8 cellular contexts compared by ENCODE assay signal in the genomic region with DNA sequence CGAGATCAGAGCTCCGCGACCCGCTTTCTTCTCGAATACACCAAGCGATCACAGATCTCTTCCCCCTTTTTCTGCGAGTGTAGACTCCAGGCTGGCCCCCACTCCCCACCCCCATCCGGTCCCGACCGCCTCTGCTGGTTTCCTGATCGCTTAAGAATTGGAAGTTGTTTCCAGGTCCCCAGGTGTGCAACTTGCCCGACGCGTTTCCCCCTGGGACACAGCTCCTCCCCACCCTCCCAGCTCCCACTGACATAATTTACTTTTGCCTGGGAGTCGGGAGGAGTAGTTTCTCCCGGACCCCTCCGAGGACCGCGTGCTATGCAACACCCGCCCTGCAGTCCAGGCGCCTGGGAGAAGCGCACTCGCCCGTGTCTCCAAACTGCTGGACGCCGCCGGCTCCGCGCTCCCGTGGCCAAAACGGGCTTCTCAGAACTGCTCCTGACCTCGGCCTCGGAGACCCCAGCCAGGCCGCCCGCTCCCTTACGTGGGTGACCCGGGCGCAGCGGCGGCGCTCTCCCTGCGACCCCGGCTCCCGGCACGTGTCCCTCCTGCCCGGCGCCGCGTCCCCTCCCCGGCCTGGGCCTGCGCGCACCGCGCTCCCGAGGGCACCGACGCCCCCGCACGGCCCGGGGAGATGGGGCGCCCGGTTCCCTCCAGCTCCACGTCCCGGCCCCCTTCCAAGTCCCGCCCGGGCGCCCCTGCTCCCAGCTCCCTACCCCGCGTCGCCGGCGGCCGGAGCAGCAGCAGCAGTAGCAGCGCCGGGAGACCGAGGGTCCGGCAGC. TPM values are rescaled to one million over a fixed set of nuclear protein-coding genes. Genes with fewer than 3 reads are reported as not detected.
DNase-seq lines count a peak whose midpoint lies in the region; ATAC-seq and TF ChIP-seq lines count a peak whose summit lies in the region.

No MANE protein-coding gene starts in this region.

- no peak for DNase-seq in AG09309 (ENCODE audit: low read depth)
- DNase-seq in T-helper 2 cell, result peak in 4 of 5 experiments; percentile 9 to 58 (median 20)
- peak; percentile 57 to 67 (median 65) for DNase-seq in body of pancreas
- DNase-seq in immature natural killer cell, result peak; percentile 19 to 27 (median 24)
- peak in 2 of 3 donors; percentile 38 to 46 for DNase-seq in stimulated activated CD4-positive, alpha-beta T cell treated with anti-CD3 and anti-CD28 coated beads, Interleukin-12 subunit alpha, Interleukin-12 subunit beta, amount 100 ng/mL, for 48 hours (ENCODE audit: low read depth in 2 of 3, low spot score in 1 of 3)
- DNase-seq in COR-L47 (lab: John Stamatoyannopoulos, UW), result no peak

- TF ChIP-seq CTCF in AG09309 (IDR thresholded peaks at IDR 0.05; ENCODE audit: control insufficient read depth, insufficient read depth, low read depth, low read length, missing control alignments), result no peak
- peak in 1 of 7 experiments; percentile 1 for TF ChIP-seq CTCF in body of pancreas (IDR thresholded peaks at IDR 0.05)

- H3K27ac Mint-ChIP-seq in immature natural killer cell, result peak overlapping the region; percentile 87 to 92 (median 90)

- H3K27ac ChIP-seq in body of pancreas, result peak overlapping the region; percentile 92 to 100 (median 99)

- H3K4me1 Mint-ChIP-seq in immature natural killer cell, result peaks cover 23% of the 10 kb centered on the region in 2 donors

- peaks cover 58% of the 10 kb centered on the region for H3K4me1 ChIP-seq in body of pancreas

- TF ChIP-seq POLR2A in body of pancreas (IDR thresholded peaks at IDR 0.05), result peak in 2 of 3 donors; percentile 58

- intact Hi-C loops in body of pancreas (cut with DNase I), result no loop called here

- H3K4me3 Mint-ChIP-seq in immature natural killer cell, result peak overlapping the region; percentile 91 to 96 (median 95)

- 1% methylated on average over 14 to 64 of the region's 77 CpGs for WGBS in body of pancreas, 2 donors

- H3K9me3 Mint-ChIP-seq in immature natural killer cell, result no peaks in the 10 kb centered on the region

- no peaks in the 10 kb centered on the region for H3K36me3 Mint-ChIP-seq in immature natural killer cell

- no peaks in the 10 kb centered on the region for H3K36me3 ChIP-seq in body of pancreas (replicated peaks in 1 of 2; ENCODE audit: insufficient read depth in 1 of 2, low read depth in 2 of 2)

- peaks cover 0 to 2% (median 0%) of the 10 kb centered on the region in 3 donors for H3K27me3 Mint-ChIP-seq in immature natural killer cell (ENCODE audit: low read depth in 3 of 3)

- ATAC-seq in GM19025 (IDR thresholded peaks at IDR 0.05; ENCODE audit: low read depth, unreplicated experiment) (peak; percentile 8), HG03196 (IDR thresholded peaks at IDR 0.05; ENCODE audit: unreplicated experiment) (peak; percentile 22), body of pancreas (peak; percentile 46)

- H3K4me3 ChIP-seq in AG09309 (ENCODE audit: control insufficient read depth, low read depth, low read length), result peak overlapping the region; percentile 78
- H3K4me3 ChIP-seq in body of pancreas, result peak overlapping the region; percentile 85 to 87

- H3K9me3 ChIP-seq in body of pancreas, result no peaks in the 10 kb centered on the region

- no peaks in the 10 kb centered on the region for H3K27me3 ChIP-seq in body of pancreas

RNA-seq across cellular contexts. Expression of gene IL15RA, which starts 0.5 kb away (rescaled TPM):
- total RNA-seq in body of pancreas, result 10 to 100 TPM; 14.3 to 15.5 TPM
- polyA plus RNA-seq in immature natural killer cell, result 10 to 100 TPM in 2 of 3 donors, 1 to 10 TPM in 1; 7.4 to 22.6 (median 14.4) TPM

Comparison
In these comparisons a context has a peak if more than half of its experiments do, and no peak if none do; other contexts are left out.
1. DNase-seq: peak in T-helper 2 cell (4 of 5), body of pancreas (4 of 4), immature natural killer cell (3 of 3) and stimulated activated CD4-positive, alpha-beta T cell treated with anti-CD3 and anti-CD28 coated beads, Interleukin-12 subunit alpha, Interleukin-12 subunit beta, amount 100 ng/mL, for 48 hours (2 of 3); none in AG09309 (single experiment) and COR-L47 (single experiment).
2. Peak in every context shown above with its lines, with median percentiles within 50 percentile points of each other: ATAC-seq.